ENCODE assay signal across 14 cellular contexts in the genomic region with DNA sequence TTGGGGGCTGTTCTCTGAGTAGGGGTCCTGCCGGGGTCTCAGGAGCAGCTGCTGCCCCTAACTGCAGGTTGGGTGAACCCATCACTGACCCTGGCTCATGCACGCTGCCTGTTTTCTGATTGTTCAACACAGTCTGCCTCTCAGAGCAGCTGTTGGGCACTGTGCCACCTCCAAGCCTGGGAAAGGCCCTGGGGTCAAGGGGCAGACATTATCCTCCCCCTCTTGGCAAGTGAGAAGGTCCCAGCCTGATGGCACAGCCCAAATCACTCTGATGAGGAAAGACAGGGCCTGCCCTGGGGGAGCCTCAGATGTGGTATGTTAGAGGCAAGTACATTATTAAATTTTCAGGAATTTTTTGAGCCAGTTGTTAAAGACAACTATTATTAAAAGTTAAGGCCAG. TPM values are rescaled to one million over a fixed set of nuclear protein-coding genes. Genes with fewer than 3 reads are reported as not detected.
"Had no signal": no experiment of that assay in that cellular context is flagged by ENCODE, and none has a peak within 500 bp of the region (broad histone marks: within the 10 kb centered on the region; RNA-seq: fewer than 3 reads in every experiment).

No MANE protein-coding gene starts in this region.

- H3K4me3 ChIP-seq: dorsolateral prefrontal cortex, left ventricle myocardium inferior, testis had no signal

- H3K27ac ChIP-seq: brain microvascular endothelial cell, dorsolateral prefrontal cortex, left ventricle myocardium inferior, testis had no signal

- DNase-seq: activated CD8-positive, alpha-beta memory T cell treated with anti-CD3 and anti-CD28 coated beads, Interleukin-2, amount 10 ng/mL, durations not matched to agents 7 days and 5 days; activated effector memory CD4-positive, alpha-beta T cell treated with Interleukin-2 at 50 U/mL for 16 hours; activated T-cell treated with anti-CD3 and anti-CD28 coated beads, Interleukin-2, amount 50 U/mL, for 24 hours; amniotic stem cell; brain microvascular endothelial cell; dorsolateral prefrontal cortex; left ventricle myocardium inferior; stimulated activated CD4-positive, alpha-beta T cell treated with anti-CD3 and anti-CD28 coated beads, Interleukin-12 subunit alpha, Interleukin-12 subunit beta, amount 100 ng/mL, for 4 hours; stimulated activated CD4-positive, alpha-beta T cell treated with anti-CD3 and anti-CD28 coated beads, Interleukin-4, amount 100 ng/mL, for 1 hour; stimulated activated CD8-positive, alpha-beta memory T cell treated with anti-CD3 and anti-CD28 coated beads, Interleukin-4, amount 100 ng/mL, for 48 hours; stimulated activated naive CD8-positive, alpha-beta T cell treated with anti-CD3 and anti-CD28 coated beads, Interleukin-15, amount 100 ng/mL, for 72 hours; T-helper 2 cell; testis had no signal

- H3K4me1 ChIP-seq: testis had no signal

- H3K27me3 ChIP-seq: brain microvascular endothelial cell, dorsolateral prefrontal cortex, testis had no signal

- ATAC-seq: activated CD8-positive, alpha-beta memory T cell treated with anti-CD3 and anti-CD28 coated beads, Interleukin-2, amount 10 ng/mL, durations not matched to agents 7 days and 5 days; stimulated activated naive CD8-positive, alpha-beta T cell treated with anti-CD3 and anti-CD28 coated beads, Interleukin-15, amount 100 ng/mL, for 72 hours had no signal

- H3K9me3 ChIP-seq: left ventricle myocardium inferior, testis had no signal

- H3K36me3 ChIP-seq: brain microvascular endothelial cell had no signal

RNA-seq across cellular contexts. Expression of gene GNAT1, which starts 14.1 kb away (rescaled TPM):
- total RNA-seq: activated CD8-positive, alpha-beta memory T cell treated with anti-CD3 and anti-CD28 coated beads, Interleukin-2, amount 10 ng/mL, durations not matched to agents 7 days and 5 days; cerebellum; left ventricle myocardium inferior had no signal

RNA-seq across cellular contexts. Expression of gene SLC38A3, which starts 27.7 kb away (rescaled TPM):
- total RNA-seq: activated CD8-positive, alpha-beta memory T cell treated with anti-CD3 and anti-CD28 coated beads, Interleukin-2, amount 10 ng/mL, durations not matched to agents 7 days and 5 days had no signal
